In genomic region chr4:145623831-145624230, GRCh38 we compare ENCODE assay signal across 11 cellular contexts. TPM values are rescaled to one million over a fixed set of nuclear protein-coding genes. Genes with fewer than 3 reads are reported as not detected.
A peak's percentile ranks its signal among the peaks of the same experiment; 100 is the strongest.
DNase-seq lines count a peak whose midpoint lies in the region; ATAC-seq, FAIRE-seq and TF ChIP-seq lines count a peak whose summit lies in the region.
"Had no signal": no experiment of that assay in that cellular context is flagged by ENCODE, and none has a peak within 500 bp of the region (broad histone marks: within the 10 kb centered on the region; RNA-seq: fewer than 3 reads in every experiment).

No MANE protein-coding gene starts in this region.

- intact Hi-C loops in sciatic nerve (cut with DNase I): no loop called here

- FAIRE-seq in bronchial epithelial cell (lab: Jason Lieb, UNC): no peak

- no peaks in the 10 kb centered on the region for H3K27me3 Mint-ChIP-seq in activated T-cell treated with anti-CD3 and anti-CD28 coated beads, Interleukin-2, amount 50 U/mL, for 72 hours (ENCODE audit: low read depth)

- peak overlapping the region; percentile 94 for H3K27ac Mint-ChIP-seq in activated T-cell treated with anti-CD3 and anti-CD28 coated beads, Interleukin-2, amount 50 U/mL, for 72 hours
- H3K27ac Mint-ChIP-seq in stimulated activated effector memory CD8-positive, alpha-beta T cell treated with anti-CD3 and anti-CD28 coated beads, Interleukin-12 subunit alpha, Interleukin-12 subunit beta, amount 100 ng/mL, for 72 hours: peak overlapping the region; percentile 93
- H3K27ac Mint-ChIP-seq: mesothelial cell of epicardium had no signal

- peaks cover 12 to 16% of the 10 kb centered on the region in 2 donors for H3K36me3 Mint-ChIP-seq in activated T-cell treated with anti-CD3 and anti-CD28 coated beads, Interleukin-2, amount 50 U/mL, for 72 hours (ENCODE audit: insufficient read depth in 2 of 2)
- peaks cover 19% of the 10 kb centered on the region for H3K36me3 Mint-ChIP-seq in stimulated activated effector memory CD8-positive, alpha-beta T cell treated with anti-CD3 and anti-CD28 coated beads, Interleukin-12 subunit alpha, Interleukin-12 subunit beta, amount 100 ng/mL, for 72 hours

- H3K4me1 Mint-ChIP-seq in activated T-cell treated with anti-CD3 and anti-CD28 coated beads, Interleukin-2, amount 50 U/mL, for 72 hours (ENCODE audit: low read depth): peaks cover 51% of the 10 kb centered on the region
- peaks cover 53% of the 10 kb centered on the region for H3K4me1 Mint-ChIP-seq in stimulated activated effector memory CD8-positive, alpha-beta T cell treated with anti-CD3 and anti-CD28 coated beads, Interleukin-12 subunit alpha, Interleukin-12 subunit beta, amount 100 ng/mL, for 72 hours

- peaks cover 3% of the 10 kb centered on the region in 2 donors for H3K9me3 Mint-ChIP-seq in activated T-cell treated with anti-CD3 and anti-CD28 coated beads, Interleukin-2, amount 50 U/mL, for 72 hours
- no peaks in the 10 kb centered on the region for H3K9me3 Mint-ChIP-seq in stimulated activated effector memory CD8-positive, alpha-beta T cell treated with anti-CD3 and anti-CD28 coated beads, Interleukin-12 subunit alpha, Interleukin-12 subunit beta, amount 100 ng/mL, for 72 hours

- peak overlapping the region in 1 of 2 donors; percentile 70 for H3K4me3 Mint-ChIP-seq in activated T-cell treated with anti-CD3 and anti-CD28 coated beads, Interleukin-2, amount 50 U/mL, for 72 hours
- H3K4me3 Mint-ChIP-seq in stimulated activated effector memory CD8-positive, alpha-beta T cell treated with anti-CD3 and anti-CD28 coated beads, Interleukin-12 subunit alpha, Interleukin-12 subunit beta, amount 100 ng/mL, for 72 hours: peak overlapping the region; percentile 25
- H3K4me3 Mint-ChIP-seq: mesothelial cell of epicardium had no signal

- DNase-seq in activated T-cell treated with anti-CD3 and anti-CD28 coated beads, Interleukin-2, amount 50 U/mL, for 72 hours: peak; percentile 8 to 19
- DNase-seq in activated T-cell treated with anti-CD3 and anti-CD28 coated beads, Interleukin-2, amount 50 U/mL, for 48 hours: no peak
- DNase-seq in bronchial epithelial cell (ENCODE audit: low read depth): peak; percentile 50
- no peak for DNase-seq in stimulated activated effector memory CD8-positive, alpha-beta T cell treated with anti-CD3 and anti-CD28 coated beads, Interleukin-12 subunit alpha, Interleukin-12 subunit beta, amount 100 ng/mL, for 72 hours (ENCODE audit: low spot score in 2 of 2)
- no peak for DNase-seq in sciatic nerve (ENCODE audit: low spot score)
- no peak for DNase-seq in HPDE6-E6E7 (ENCODE audit: extremely low spot score)
- no peak for DNase-seq in NCI-H2196 (lab: John Stamatoyannopoulos, UW; ENCODE audit: unreplicated experiment)
- DNase-seq: cortex of kidney; stimulated activated CD4-positive, alpha-beta T cell treated with anti-CD3 and anti-CD28 coated beads, Interleukin-1b, Interleukin-23, amount 100 ng/mL, for 48 hours had no signal

- H3K4me3 ChIP-seq in bronchial epithelial cell (ENCODE audit: low read depth, low read length): no peak overlapping the region

- no peak for TF ChIP-seq CTCF in bronchial epithelial cell (IDR thresholded peaks at IDR 0.05; ENCODE audit: insufficient read depth, low read length, severe bottlenecking)

- ATAC-seq in activated T-cell treated with anti-CD3 and anti-CD28 coated beads, Interleukin-2, amount 50 U/mL, for 72 hours (replicated peaks in 1 of 2): peak; percentile 14 to 46
- peak; percentile 54 for ATAC-seq in HG03175 (IDR thresholded peaks at IDR 0.05; ENCODE audit: unreplicated experiment)
- ATAC-seq in stimulated activated effector memory CD8-positive, alpha-beta T cell treated with anti-CD3 and anti-CD28 coated beads, Interleukin-12 subunit alpha, Interleukin-12 subunit beta, amount 100 ng/mL, for 72 hours: peak; percentile 74
- no peak for ATAC-seq in sciatic nerve

- H3K27me3 ChIP-seq in bronchial epithelial cell (ENCODE audit: control insufficient read depth, insufficient read depth, low read length): no peaks in the 10 kb centered on the region

- H3K36me3 ChIP-seq in bronchial epithelial cell (ENCODE audit: control insufficient read depth, insufficient read depth, low read length): no peaks in the 10 kb centered on the region

RNA-seq across cellular contexts. Expression of gene MMAA, which starts 4.6 kb away (rescaled TPM):
- total RNA-seq in activated T-cell treated with anti-CD3 and anti-CD28 coated beads, Interleukin-2, amount 50 U/mL, for 72 hours: 10 to 100 TPM; 16.7 to 17.6 TPM
- total RNA-seq in bronchial epithelial cell: 2.6 and 4.9 TPM in 2 replicates
- total RNA-seq in sciatic nerve: 8.4 TPM

RNA-seq across cellular contexts. Expression of gene C4orf51, which starts 56.1 kb away (rescaled TPM):
- not detected for total RNA-seq in activated T-cell treated with anti-CD3 and anti-CD28 coated beads, Interleukin-2, amount 50 U/mL, for 72 hours
- not detected in 2 replicates for total RNA-seq in bronchial epithelial cell
- total RNA-seq in sciatic nerve: not detected
- total RNA-seq: mesothelial cell of epicardium had no signal

Comparison
In these comparisons a context has a peak if more than half of its experiments do, and no peak if none do; other contexts are left out.
1. DNase-seq: peak in activated T-cell treated with anti-CD3 and anti-CD28 coated beads, Interleukin-2, amount 50 U/mL, for 72 hours (2 of 2) and bronchial epithelial cell (single experiment); none in activated T-cell treated with anti-CD3 and anti-CD28 coated beads, Interleukin-2, amount 50 U/mL, for 48 hours (0 of 2), stimulated activated effector memory CD8-positive, alpha-beta T cell treated with anti-CD3 and anti-CD28 coated beads, Interleukin-12 subunit alpha, Interleukin-12 subunit beta, amount 100 ng/mL, for 72 hours (0 of 2), sciatic nerve (single experiment), HPDE6-E6E7 (single experiment) and NCI-H2196 (single experiment).